ENCODE assay signal across 9 cellular contexts in genomic region chr19:43087702-43088340, GRCh38. TPM values are rescaled to one million over a fixed set of nuclear protein-coding genes. Genes with fewer than 3 reads are reported as not detected.
DNase-seq lines count a peak whose midpoint lies in the region; ATAC-seq, FAIRE-seq and TF ChIP-seq lines count a peak whose summit lies in the region.
"Not testable (repeated sequence)": the region's sequence is repeated elsewhere in the genome, so short reads cannot be mapped to it uniquely, and the experiment has no call there.
"Had no signal": no experiment of that assay in that cellular context is flagged by ENCODE, and none has a peak within 500 bp of the region (broad histone marks: within the 10 kb centered on the region; RNA-seq: fewer than 3 reads in every experiment).

No MANE protein-coding gene starts in this region.

- not testable (repeated sequence) for TF ChIP-seq POLR2A in stomach (IDR thresholded peaks at IDR 0.05)

- WGBS in stomach, 5 donors, result 53 to 60% (median 58%) methylated on average over 13 of the region's 13 CpGs

- in situ Hi-C loops in astrocyte of the spinal cord (cut with HindIII; ENCODE audit: low sequenced_read_pairs), result not testable (repeated sequence)

- TF ChIP-seq CTCF in D721Med (IDR thresholded peaks at IDR 0.05; ENCODE audit: insufficient read depth, missing control alignments) (peak; percentile 55), WI38 (IDR thresholded peaks at IDR 0.05; ENCODE audit: low read depth, low read length) (peak; percentile 54), astrocyte of the spinal cord (IDR thresholded peaks at IDR 0.05; ENCODE audit: low read depth, low read length) (peak; percentile 56), stomach (IDR thresholded peaks at IDR 0.05) (peak in 3 of 7 experiments; percentile 28 to 51 (median 36))

- H3K36me3 ChIP-seq in stomach, result not testable (repeated sequence)

- not testable (repeated sequence) for DNase-seq in D721Med (ENCODE audit: insufficient read length, low spot score)
- peak; percentile 67 for DNase-seq in HT-29 (ENCODE audit: low spot score)
- DNase-seq in NCI-H446 treated with DMSO at 0.1 percent for 48 hours (lab: John Stamatoyannopoulos, UW), result peak; percentile 27
- DNase-seq in astrocyte of the spinal cord (ENCODE audit: low read depth, low spot score), result peak; percentile 48
- DNase-seq in Right ventricle myocardium superior, result peak; percentile 68
- peak; percentile 26 for DNase-seq in non-pigmented ciliary epithelial cell (ENCODE audit: low read depth)
- peak; percentile 55 for DNase-seq in stomach

- not testable (repeated sequence) for H3K27me3 ChIP-seq in stomach

- intact Hi-C loops in Right ventricle myocardium superior (cut with DNase I); stomach (cut with DNase I; ENCODE audit: low total_unique reads): not testable (repeated sequence)

- not testable (repeated sequence) for H3K27ac ChIP-seq in stomach

- not testable (repeated sequence) for ATAC-seq in Right ventricle myocardium superior (ENCODE audit: poor library complexity)

- not testable (repeated sequence) for FAIRE-seq in D721Med (lab: Jason Lieb, UNC)

- not testable (repeated sequence) for H3K4me3 ChIP-seq in WI38 (ENCODE audit: low read depth, low read length); astrocyte of the spinal cord (ENCODE audit: low read depth, low read length); stomach

- H3K9me3 ChIP-seq in stomach, result not testable (repeated sequence)

- TF ChIP-seq EP300 in stomach (IDR thresholded peaks at IDR 0.05), result not testable (repeated sequence)

- H3K4me1 ChIP-seq in stomach, result not testable (repeated sequence)

RNA-seq across cellular contexts. Expression of gene PSG2, which starts 5.3 kb away (rescaled TPM):
- not detected in 2 replicates for total RNA-seq in HT-29 (2014; rRNA removed; shearing (Covaris generic))
- not detected for total RNA-seq in Right ventricle myocardium superior
- not detected for total RNA-seq in stomach
- polyA plus RNA-seq in stomach, result not detected
- total RNA-seq: aorta had no signal
- polyA plus RNA-seq: aorta had no signal
